In the genomic region with DNA sequence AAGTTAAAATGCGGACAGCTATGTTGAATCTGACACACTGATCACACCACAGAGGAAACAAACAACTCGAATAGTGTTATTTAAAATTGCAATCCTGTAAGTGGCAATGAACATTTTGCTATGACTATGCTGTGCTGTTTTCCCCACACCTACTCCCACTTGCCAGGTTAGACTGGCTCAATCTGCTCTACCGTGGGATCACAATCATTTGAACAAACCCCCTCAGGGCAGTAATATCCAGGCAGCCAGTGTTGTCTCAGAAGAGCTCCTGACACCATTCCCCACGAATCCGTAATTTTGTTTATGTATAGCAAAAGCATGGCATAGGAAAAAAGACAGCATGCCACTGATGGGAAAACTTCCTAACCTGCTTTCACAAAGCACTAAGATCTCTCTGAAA, we compare ENCODE assay signal across 19 cellular contexts.
DNase-seq lines count a peak whose midpoint lies in the region; ATAC-seq and TF ChIP-seq lines count a peak whose summit lies in the region.
"Had no signal": no experiment of that assay in that cellular context is flagged by ENCODE, and none has a peak within 500 bp of the region (broad histone marks: within the 10 kb centered on the region; RNA-seq: fewer than 3 reads in every experiment).

No MANE protein-coding gene starts in this region.

- TF ChIP-seq CTCF in cardiac muscle cell (IDR thresholded peaks at IDR 0.05; ENCODE audit: low read depth, low read length) (no peak), heart left ventricle (IDR thresholded peaks at IDR 0.05) (no peak), hepatocyte (IDR thresholded peaks at IDR 0.05; ENCODE audit: poor library complexity) (no peak)

- no peaks in the 10 kb centered on the region for H3K27me3 ChIP-seq in cardiac muscle cell
- no peaks in the 10 kb centered on the region for H3K27me3 ChIP-seq in heart left ventricle
- no peaks in the 10 kb centered on the region for H3K27me3 ChIP-seq in hepatocyte
- H3K27me3 ChIP-seq: SJSA1 had no signal

- DNase-seq in cardiac muscle cell (ENCODE audit: low read depth in 1 of 2, low spot score in 1 of 2) (no peak), heart left ventricle (no peak), NCI-H146 treated with DMSO at 0.1 percent for 48 hours (lab: John Stamatoyannopoulos, UW; ENCODE audit: unreplicated experiment) (peak; percentile 29), hepatocyte (ENCODE audit: low spot score) (no peak), OCI-M1 (lab: John Stamatoyannopoulos, UW) (no peak)
- no peak for DNase-seq in stimulated activated CD8-positive, alpha-beta memory T cell treated with anti-CD3 and anti-CD28 coated beads, Interleukin-4, amount 100 ng/mL, for 48 hours
- DNase-seq: ACHN; CD8-positive, alpha-beta memory T cell; DMS153; EL; H9; NCI-H1436; NCI-H510A; NK-92 treated with Interleukin-12 subunit alpha and Interleukin-12 subunit beta, amount 100 ng/mL, for 24 hours; PC-3; T-cell had no signal

- H3K36me3 ChIP-seq in cardiac muscle cell (no peaks in the 10 kb centered on the region), heart left ventricle (no peaks in the 10 kb centered on the region), hepatocyte (replicated peaks; ENCODE audit: insufficient read depth, low read depth) (no peaks in the 10 kb centered on the region)
- H3K36me3 ChIP-seq: SJSA1 had no signal

- no peaks in the 10 kb centered on the region for H4K20me1 ChIP-seq in hepatocyte (ENCODE audit: insufficient read depth, poor library complexity, severe bottlenecking)

- intact Hi-C loops in heart left ventricle (cut with DNase I), result no loop called here

- H3K4me1 ChIP-seq in cardiac muscle cell (ENCODE audit: low read depth) (peaks cover 7% of the 10 kb centered on the region), heart left ventricle (no peaks in the 10 kb centered on the region), hepatocyte (ENCODE audit: insufficient read depth) (no peaks in the 10 kb centered on the region)
- H3K4me1 ChIP-seq: SJSA1 had no signal

- TF ChIP-seq POLR2A in heart left ventricle (IDR thresholded peaks at IDR 0.05), result no peak

- no peaks in the 10 kb centered on the region for H3K9me3 ChIP-seq in cardiac muscle cell (ENCODE audit: low read depth)
- H3K9me3 ChIP-seq in heart left ventricle, result no peaks in the 10 kb centered on the region
- H3K9me3 ChIP-seq in hepatocyte (ENCODE audit: low read depth), result no peaks in the 10 kb centered on the region
- H3K9me3 ChIP-seq: SJSA1 had no signal

- ATAC-seq in heart left ventricle (no peak), HG02840 (IDR thresholded peaks at IDR 0.05; ENCODE audit: low FRiP score, unreplicated experiment) (no peak), GM18868 (IDR thresholded peaks at IDR 0.05; ENCODE audit: unreplicated experiment) (no peak)
- ATAC-seq: PC-3, T-cell had no signal

- H3K4me2 ChIP-seq in hepatocyte, result peak overlapping the region; percentile 7

- H3K27ac ChIP-seq in cardiac muscle cell (peak overlapping the region; percentile 7), heart left ventricle (no peak overlapping the region), hepatocyte (no peak overlapping the region)
- H3K27ac ChIP-seq: SJSA1 had no signal

- H3K9me2 ChIP-seq in hepatocyte (replicated peaks; ENCODE audit: insufficient read depth), result no peaks in the 10 kb centered on the region

- no peak overlapping the region for H2AFZ ChIP-seq in hepatocyte

- H3K4me3 ChIP-seq in cardiac muscle cell (no peak overlapping the region), heart left ventricle (no peak overlapping the region), hepatocyte (no peak overlapping the region)
- H3K4me3 ChIP-seq: SJSA1 had no signal

- no peaks in the 10 kb centered on the region for H3K79me2 ChIP-seq in hepatocyte

- WGBS in heart left ventricle, 4 donors, result 57 to 80% (median 60%) methylated on average over 5 of the region's 5 CpGs
- WGBS in hepatocyte (ENCODE audit: low lambda C conversion rate, missing lambda C conversion rate), result 52% methylated on average over 5 of the region's 5 CpGs
